Comparison of ENCODE assay signal across 22 cellular contexts in the genomic region with DNA sequence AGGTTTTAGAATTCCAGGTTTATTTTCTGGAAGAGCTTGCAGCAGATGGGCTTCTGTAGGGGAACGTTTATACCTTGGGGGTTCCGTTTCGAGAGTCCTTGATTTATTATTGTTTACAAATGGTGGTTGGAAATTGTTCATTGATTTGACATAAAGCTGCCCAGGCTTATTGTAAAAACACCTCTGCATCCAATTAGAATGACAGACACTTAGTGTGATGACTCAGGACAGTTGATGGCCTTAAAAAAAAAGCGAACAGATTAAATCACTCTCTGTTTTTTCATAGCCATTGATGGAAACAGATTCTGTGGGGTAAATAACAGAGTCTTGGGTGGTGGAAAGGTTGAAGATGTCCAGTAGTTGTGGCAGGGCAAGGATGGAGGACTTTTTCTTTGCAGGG. TPM values are rescaled to one million over a fixed set of nuclear protein-coding genes. Genes with fewer than 3 reads are reported as not detected.
A peak's percentile ranks its signal among the peaks of the same experiment; 100 is the strongest.
DNase-seq lines count a peak whose midpoint lies in the region; ATAC-seq and TF ChIP-seq lines count a peak whose summit lies in the region.
"Had no signal": no experiment of that assay in that cellular context is flagged by ENCODE, and none has a peak within 500 bp of the region (broad histone marks: within the 10 kb centered on the region; RNA-seq: fewer than 3 reads in every experiment).

No MANE protein-coding gene starts in this region.

- no peak for TF ChIP-seq POLR2A in stomach (IDR thresholded peaks at IDR 0.05)

- no peaks in the 10 kb centered on the region for H3K9me3 ChIP-seq in KOPT-K1 (ENCODE audit: insufficient read depth, low read length, poor library complexity, severe bottlenecking)
- H3K9me3 ChIP-seq in stomach = no peaks in the 10 kb centered on the region
- H3K9me3 ChIP-seq: SJCRH30, vagina had no signal

- no peak overlapping the region for H3K4me3 ChIP-seq in stomach
- H3K4me3 ChIP-seq: PC-9, SJCRH30, smooth muscle cell, vagina had no signal

- intact Hi-C loops in stomach (cut with DNase I; ENCODE audit: low total_unique reads) = no loop called here
- intact Hi-C loops in left cardiac atrium (cut with DNase I) = loop anchor here in 1 of 2 donors (10.0 kb wide), 1 partner anchor 112 kb away; no protein-coding TSS in a partner anchor

- H3K4me1 Mint-ChIP-seq in activated naive CD4-positive, alpha-beta T cell treated with anti-CD3 and anti-CD28 coated beads, Interleukin-2, amount 10 ng/mL, durations not matched to agents 7 days and 5 days = peaks cover 57% of the 10 kb centered on the region
- H3K4me1 Mint-ChIP-seq in brain = peaks cover 74% of the 10 kb centered on the region

- WGBS in stomach, 5 donors = 64 to 95% (median 92%) methylated on average over 4 of the region's 4 CpGs

- no peak for DNase-seq in activated naive CD4-positive, alpha-beta T cell treated with anti-CD3 and anti-CD28 coated beads, Interleukin-2, amount 10 ng/mL, durations not matched to agents 7 days and 5 days
- no peak for DNase-seq in activated naive CD4-positive, alpha-beta T cell treated with anti-CD3 and anti-CD28 coated beads, Interleukin-2, amount 50 U/mL, for 72 hours (ENCODE audit: low spot score in 2 of 2)
- no peak for DNase-seq in stomach
- no peak for DNase-seq in left cardiac atrium
- DNase-seq in cerebellar cortex (ENCODE audit: low spot score) = no peak
- DNase-seq: activated CD8-positive, alpha-beta T cell treated with anti-CD3 and anti-CD28 coated beads, Interleukin-2, amount 10 ng/mL, durations not matched to agents 7 days and 5 days; DMS79; Kasumi-1; left colon; NCI-H1092; NCI-H2107; NCI-H526 treated with DMSO at 0.1 percent for 48 hours; PC-9; SJCRH30; stimulated activated CD4-positive, alpha-beta T cell treated with anti-CD3 and anti-CD28 coated beads, Interleukin-4, amount 100 ng/mL, for 24 hours had no signal

- H3K27ac ChIP-seq in KOPT-K1 (ENCODE audit: low read depth, low read length, poor library complexity, severe bottlenecking) (peak overlapping the region; percentile 77), stomach (peak overlapping the region in 4 of 5 donors; percentile 11 to 87 (median 60))
- H3K27ac ChIP-seq: PC-9, SJCRH30, vagina had no signal

- TF ChIP-seq CTCF in brain (conservative IDR thresholded peaks at IDR 0.05) (no peak), stomach (IDR thresholded peaks at IDR 0.05) (no peak)

- H3K27me3 ChIP-seq in stomach = no peaks in the 10 kb centered on the region
- H3K27me3 ChIP-seq: SJCRH30, vagina had no signal

- H3K9me3 Mint-ChIP-seq in activated naive CD4-positive, alpha-beta T cell treated with anti-CD3 and anti-CD28 coated beads, Interleukin-2, amount 10 ng/mL, durations not matched to agents 7 days and 5 days = no peaks in the 10 kb centered on the region
- H3K9me3 Mint-ChIP-seq in activated naive CD4-positive, alpha-beta T cell treated with anti-CD3 and anti-CD28 coated beads, Interleukin-2, amount 50 U/mL, for 72 hours = peaks cover 0 to under 1% of the 10 kb centered on the region in 2 donors
- H3K9me3 Mint-ChIP-seq in brain = peaks cover 0 to 4% (median 0%) of the 10 kb centered on the region in 5 experiments
- H3K9me3 Mint-ChIP-seq: mesothelial cell of epicardium had no signal

- no peak for ATAC-seq in activated naive CD4-positive, alpha-beta T cell treated with anti-CD3 and anti-CD28 coated beads, Interleukin-2, amount 50 U/mL, for 72 hours
- ATAC-seq in left cardiac atrium = no peak
- ATAC-seq in HG03432 (IDR thresholded peaks at IDR 0.05; ENCODE audit: unreplicated experiment) = no peak
- ATAC-seq: activated CD8-positive, alpha-beta T cell treated with anti-CD3 and anti-CD28 coated beads, Interleukin-2, amount 10 ng/mL, durations not matched to agents 7 days and 5 days; esophagus mucosa; left colon had no signal

- H3K36me3 ChIP-seq in KOPT-K1 (ENCODE audit: insufficient read depth, low read length) (peaks cover 34% of the 10 kb centered on the region), stomach (no peaks in the 10 kb centered on the region)
- H3K36me3 ChIP-seq: SJCRH30, vagina had no signal

- TF ChIP-seq EP300 in stomach (IDR thresholded peaks at IDR 0.05) = no peak

- H3K36me3 Mint-ChIP-seq in activated naive CD4-positive, alpha-beta T cell treated with anti-CD3 and anti-CD28 coated beads, Interleukin-2, amount 10 ng/mL, durations not matched to agents 7 days and 5 days = no peaks in the 10 kb centered on the region
- peaks cover under 1 to 25% of the 10 kb centered on the region in 2 donors for H3K36me3 Mint-ChIP-seq in activated naive CD4-positive, alpha-beta T cell treated with anti-CD3 and anti-CD28 coated beads, Interleukin-2, amount 50 U/mL, for 72 hours
- peaks cover 6% of the 10 kb centered on the region for H3K36me3 Mint-ChIP-seq in brain
- H3K36me3 Mint-ChIP-seq: mesothelial cell of epicardium had no signal

- peak overlapping the region; percentile 1 for H3K27ac Mint-ChIP-seq in activated naive CD4-positive, alpha-beta T cell treated with anti-CD3 and anti-CD28 coated beads, Interleukin-2, amount 10 ng/mL, durations not matched to agents 7 days and 5 days
- peak overlapping the region in 1 of 2 donors; percentile 87 for H3K27ac Mint-ChIP-seq in activated naive CD4-positive, alpha-beta T cell treated with anti-CD3 and anti-CD28 coated beads, Interleukin-2, amount 50 U/mL, for 72 hours
- H3K27ac Mint-ChIP-seq in brain = peak overlapping the region in 3 of 5 experiments; percentile 5 to 64 (median 7)
- H3K27ac Mint-ChIP-seq: activated CD8-positive, alpha-beta T cell treated with anti-CD3 and anti-CD28 coated beads, Interleukin-2, amount 10 ng/mL, durations not matched to agents 7 days and 5 days; mesothelial cell of epicardium had no signal

- CTCF ChIA-PET in activated naive CD4-positive, alpha-beta T cell treated with anti-CD3 and anti-CD28 coated beads, Interleukin-2, amount 10 ng/mL, durations not matched to agents 7 days and 5 days (lab: Charles Lee) = interaction anchor here (1.3 to 2.8 kb wide), 2 partner anchors 64 to 66 kb away, joined by 3 to 10 read pairs; no protein-coding TSS in a partner anchor

- no peak overlapping the region for H3K4me3 Mint-ChIP-seq in activated naive CD4-positive, alpha-beta T cell treated with anti-CD3 and anti-CD28 coated beads, Interleukin-2, amount 10 ng/mL, durations not matched to agents 7 days and 5 days
- H3K4me3 Mint-ChIP-seq in brain = no peak overlapping the region
- H3K4me3 Mint-ChIP-seq: activated CD8-positive, alpha-beta T cell treated with anti-CD3 and anti-CD28 coated beads, Interleukin-2, amount 10 ng/mL, durations not matched to agents 7 days and 5 days; mesothelial cell of epicardium had no signal

- H3K27me3 Mint-ChIP-seq in activated naive CD4-positive, alpha-beta T cell treated with anti-CD3 and anti-CD28 coated beads, Interleukin-2, amount 10 ng/mL, durations not matched to agents 7 days and 5 days = no peaks in the 10 kb centered on the region
- no peaks in the 10 kb centered on the region for H3K27me3 Mint-ChIP-seq in brain

- peaks cover 48 to 81% (median 60%) of the 10 kb centered on the region in 4 donors for H3K4me1 ChIP-seq in stomach

RNA-seq across cellular contexts. Expression of a gene that starts 35.4 kb away (rescaled TPM):
- 10 to 100 TPM; 58.9 to 88.0 TPM for total RNA-seq in activated naive CD4-positive, alpha-beta T cell treated with anti-CD3 and anti-CD28 coated beads, Interleukin-2, amount 50 U/mL, for 72 hours
- polyA plus RNA-seq in brain (ENCODE audit: insufficient read depth, low read depth, low replicate concordance) (25.3 TPM), stomach (10 to 100 TPM in 2 of 3 donors, 1 to 10 TPM in 1; 5.5 to 18.1 (median 17.8) TPM)
- total RNA-seq in stomach (100 to 1,000 TPM in 1 of 5 donors, 10 to 100 TPM in 4; 39.3 to 101 (median 49.6) TPM), left cardiac atrium (10 to 100 TPM; 36.8 to 50.7 TPM)
